24 cellular contexts compared by ENCODE assay signal in genomic region chr5:67771791-67772190, GRCh38.
"Had no signal": no experiment of that assay in that cellular context is flagged by ENCODE, and none has a peak within 500 bp of the region (broad histone marks: within the 10 kb centered on the region; RNA-seq: fewer than 3 reads in every experiment).

No MANE protein-coding gene starts in this region.

- H3K36me3 ChIP-seq: left ventricle myocardium inferior, lower lobe of right lung, neutrophil, spleen, tibial nerve had no signal

- H3K4me1 ChIP-seq: lower lobe of right lung, spleen had no signal

- H3K4me3 ChIP-seq: dorsolateral prefrontal cortex, left ventricle myocardium inferior, lower lobe of right lung, spleen, testis, tibial nerve had no signal

- H3K9me3 ChIP-seq: left ventricle myocardium inferior, lower lobe of right lung, neutrophil, spleen, testis, tibial nerve had no signal

- H3K9me3 Mint-ChIP-seq: central memory CD8-positive, alpha-beta T cell; immature natural killer cell; natural killer cell treated with Interleukin-12 subunit alpha and Interleukin-12 subunit beta and Interleukin-15 and Interleukin-18, amount 100 ng/mL, for 72 hours had no signal

- H3K27me3 Mint-ChIP-seq: stimulated activated memory B cell treated with anti-CD40 and anti-IgM and Interleukin-4, amounts not matched to agents 10 μg/mL and 1 μg/mL and 100 μg/mL, for 72 hours had no signal

- H3K4me1 Mint-ChIP-seq: central memory CD8-positive, alpha-beta T cell; immature natural killer cell; memory B cell had no signal

- ATAC-seq: lower lobe of right lung; natural killer cell treated with Interleukin-12 subunit alpha and Interleukin-12 subunit beta and Interleukin-15 and Interleukin-18, amount 100 ng/mL, for 72 hours; right cardiac atrium; stimulated activated memory B cell treated with anti-CD40 and anti-IgM and Interleukin-4, amounts not matched to agents 10 μg/mL and 1 μg/mL and 100 μg/mL, for 72 hours had no signal

- FAIRE-seq: frontal cortex, keratinocyte had no signal

- H3K27ac ChIP-seq: left ventricle myocardium inferior, neutrophil, spleen had no signal

- H3K27me3 ChIP-seq: dorsolateral prefrontal cortex, neutrophil, spleen, testis, tibial nerve had no signal

- H3K4me3 Mint-ChIP-seq: central memory CD8-positive, alpha-beta T cell; immature natural killer cell; memory B cell; natural killer cell treated with Interleukin-12 subunit alpha and Interleukin-12 subunit beta and Interleukin-15 and Interleukin-18, amount 100 ng/mL, for 72 hours; stimulated activated memory B cell treated with anti-CD40 and anti-IgM and Interleukin-4, amounts not matched to agents 10 μg/mL and 1 μg/mL and 100 μg/mL, for 72 hours; stimulated activated naive CD8-positive, alpha-beta T cell treated with anti-CD3 and anti-CD28 coated beads, Interleukin-15, Interleukin-2, amounts not matched to agents 100 ng/mL and 50 ng/mL, for 24 hours had no signal

- DNase-seq: cortex of kidney; dorsolateral prefrontal cortex; effector CD8-positive, alpha-beta T cell; glutamatergic neuron; immature natural killer cell; left ventricle myocardium inferior; lower lobe of right lung; midbrain; posterior cingulate gyrus; right cardiac atrium; spleen; stimulated activated CD4-positive, alpha-beta T cell treated with anti-CD3 and anti-CD28 coated beads, Interleukin-15, amount 100 ng/mL, for 24 hours; stimulated activated CD4-positive, alpha-beta T cell treated with anti-CD3 and anti-CD28 coated beads, Interleukin-1b, Interleukin-23, amount 100 ng/mL, for 48 hours; stimulated activated CD4-positive, alpha-beta T cell treated with anti-CD3 and anti-CD28 coated beads, Interleukin-4, amount 100 ng/mL, for 24 hours; testis had no signal

- H3K27ac Mint-ChIP-seq: memory B cell; stimulated activated memory B cell treated with anti-CD40 and anti-IgM and Interleukin-4, amounts not matched to agents 10 μg/mL and 1 μg/mL and 100 μg/mL, for 72 hours; stimulated activated naive CD8-positive, alpha-beta T cell treated with anti-CD3 and anti-CD28 coated beads, Interleukin-15, Interleukin-2, amounts not matched to agents 100 ng/mL and 50 ng/mL, for 24 hours had no signal

- H3K36me3 Mint-ChIP-seq: immature natural killer cell; memory B cell; natural killer cell treated with Interleukin-12 subunit alpha and Interleukin-12 subunit beta and Interleukin-15 and Interleukin-18, amount 100 ng/mL, for 72 hours; stimulated activated memory B cell treated with anti-CD40 and anti-IgM and Interleukin-4, amounts not matched to agents 10 μg/mL and 1 μg/mL and 100 μg/mL, for 72 hours had no signal
